In genomic region chr5:838431-838851, GRCh38 we compare ENCODE assay signal across 10 cellular contexts. TPM values are rescaled to one million over a fixed set of nuclear protein-coding genes. Genes with fewer than 3 reads are reported as not detected.
A peak's percentile ranks its signal among the peaks of the same experiment; 100 is the strongest.
DNase-seq lines count a peak whose midpoint lies in the region; ATAC-seq, FAIRE-seq and TF ChIP-seq lines count a peak whose summit lies in the region.
"Not testable (repeated sequence)": the region's sequence is repeated elsewhere in the genome, so short reads cannot be mapped to it uniquely, and the experiment has no call there.
"Had no signal": no experiment of that assay in that cellular context is flagged by ENCODE, and none has a peak within 500 bp of the region (broad histone marks: within the 10 kb centered on the region; RNA-seq: fewer than 3 reads in every experiment).

No MANE protein-coding gene starts in this region.

- DNase-seq in Ammon's horn (ENCODE audit: low spot score) (peak; percentile 45), WERI-Rb-1 (peak; percentile 51), cerebellar cortex (ENCODE audit: low spot score) (peak; percentile 88), Right ventricle myocardium inferior (ENCODE audit: missing footprints) (peak; percentile 74), kidney (peak; percentile 66), pancreas (peak in 4 of 6 donors; percentile 6 to 58 (median 26)), superior temporal gyrus (ENCODE audit: extremely low spot score) (peak; percentile 29)
- not testable (repeated sequence) for DNase-seq in HCT116 (ENCODE audit: low read depth, low spot score)

- not testable (repeated sequence) for H3K9me3 ChIP-seq in HCT116 (ENCODE audit: control insufficient read depth in 1 of 2, insufficient read depth in 1 of 2, low read depth in 1 of 2, low read length in 2 of 2); WERI-Rb-1 (ENCODE audit: severe bottlenecking); kidney (ENCODE audit: control insufficient read depth in 1 of 2, low read length in 2 of 2); pancreas

- TF ChIP-seq RAD21 in HCT116 (IDR thresholded peaks at IDR 0.05; ENCODE audit: low read depth), result not testable (repeated sequence)

- not testable (repeated sequence) for H3K9ac ChIP-seq in HCT116 (ENCODE audit: low read length); kidney (ENCODE audit: low read length in 2 of 2)

- H4K20me1 ChIP-seq in HCT116 (ENCODE audit: insufficient read depth), result not testable (repeated sequence)

- H3K79me2 ChIP-seq in HCT116 (ENCODE audit: insufficient read depth, low read length), result not testable (repeated sequence)

- H3K4me2 ChIP-seq in HCT116 (ENCODE audit: low read length), result not testable (repeated sequence)

- CTCF ChIA-PET in HCT116 (lab: Charles Lee), result not testable (repeated sequence)

- not testable (repeated sequence) for FAIRE-seq in kidney (lab: Jason Lieb, UNC); pancreas (lab: Jason Lieb, UNC)

- H3K36me3 ChIP-seq in HCT116 (ENCODE audit: control insufficient read depth in 1 of 2, insufficient read depth in 2 of 2, low read length in 2 of 2); WERI-Rb-1; kidney (ENCODE audit: control insufficient read depth in 1 of 2, insufficient read depth in 2 of 2, low read length in 2 of 2); pancreas: not testable (repeated sequence)

- ATAC-seq in HCT116 (peak; percentile 26), Right ventricle myocardium inferior (peak; percentile 80)
- not testable (repeated sequence) for ATAC-seq in pancreas

- H3K27me3 ChIP-seq in HCT116 (ENCODE audit: insufficient read depth, low read length); WERI-Rb-1 (ENCODE audit: insufficient read depth, low read depth, severe bottlenecking); pancreas: not testable (repeated sequence)

- TF ChIP-seq POLR2A in HCT116 (IDR thresholded peaks at IDR 0.05; ENCODE audit: borderline replicate concordance, extremely low read depth, insufficient read depth, insufficient read length), result not testable (repeated sequence)

- 83 to 87% methylated on average over 10 of the region's 10 CpGs for WGBS in pancreas, 2 donors

- not testable (repeated sequence) for BruUV-seq in HCT116 (replicated peaks; lab: Mats Ljungman, UMichigan)

- not testable (repeated sequence) for TF ChIP-seq CTCF in HCT116 (IDR thresholded peaks at IDR 0.05 in 2 of 3, conservative IDR thresholded peaks at IDR 0.05 in 1 of 3; ENCODE audit: borderline replicate concordance in 1 of 3, insufficient read depth in 1 of 3, low read depth in 2 of 3, low read length in 2 of 3); kidney (IDR thresholded peaks at IDR 0.05; ENCODE audit: borderline replicate concordance, extremely low read depth, insufficient read depth); pancreas (IDR thresholded peaks at IDR 0.05)
- TF ChIP-seq CTCF in WERI-Rb-1 (IDR thresholded peaks at IDR 0.05; ENCODE audit: low read depth, low read length), result peak; percentile 34

- intact Hi-C loops in HCT116 (cut with micrococcal nuclease); Right ventricle myocardium inferior (cut with DNase I); kidney (cut with DNase I); pancreas (cut with DNase I): not testable (repeated sequence)

- not testable (repeated sequence) for H3K9me2 ChIP-seq in HCT116 (ENCODE audit: insufficient read depth)

- not testable (repeated sequence) for H3K27ac ChIP-seq in HCT116 (ENCODE audit: low read depth, low read length); kidney (ENCODE audit: low read depth in 2 of 2, low read length in 2 of 2); pancreas
- H3K27ac ChIP-seq in WERI-Rb-1, result peak overlapping the region; percentile 37; the same call in 1 of the 2 replicates

- not testable (repeated sequence) for H3K4me3 ChIP-seq in HCT116 (replicated peaks in 1 of 2; ENCODE audit: low read depth in 1 of 2, low read length in 2 of 2); WERI-Rb-1 (ENCODE audit: low read depth, low read length); kidney (ENCODE audit: low read length in 2 of 2); pancreas

- RAD21 ChIA-PET in HCT116 (lab: Charles Lee; ENCODE audit: low non-redundant PET in 1 of 2, low total read pairs in 2 of 2, uncharacterized antibody in 2 of 2, unreplicated experiment in 2 of 2), result not testable (repeated sequence)

- H3K4me1 ChIP-seq in HCT116 (ENCODE audit: control insufficient read depth in 1 of 2, insufficient read depth in 2 of 2, low read length in 2 of 2); kidney (ENCODE audit: control insufficient read depth in 1 of 2, insufficient read depth in 1 of 2, low read depth in 1 of 2, low read length in 2 of 2); pancreas: not testable (repeated sequence)

- not testable (repeated sequence) for H2AFZ ChIP-seq in HCT116 (ENCODE audit: low read depth, low read length, poor library complexity, severe bottlenecking)

- POLR2A ChIA-PET in HCT116 (lab: Charles Lee), result not testable (repeated sequence)

RNA-seq across cellular contexts. Expression of gene ZDHHC11, which starts 12.3 kb away (rescaled TPM):
- total RNA-seq in HCT116 (2021; ENCODE audit: unreplicated experiment) (17.0 TPM), Right ventricle myocardium inferior (38.0 TPM), kidney (10.1 TPM), pancreas (10 to 100 TPM in 2 of 6 donors, 1 to 10 TPM in 4; 3.6 to 11.0 (median 7.8) TPM)
- 7.7 and 8.7 TPM in 2 replicates for polyA plus RNA-seq in HCT116 (2012)
- polyA plus RNA-seq in kidney (ENCODE audit: insufficient read depth, low read depth, low replicate concordance) (1.6 TPM), pancreas (10 to 100 TPM in 1 of 2 donors, 1 to 10 TPM in 1; 5.4 to 18.1 TPM)
- polyA plus RNA-seq: CD8-positive, alpha-beta memory T cell had no signal

RNA-seq across cellular contexts. Expression of gene ZDHHC11B, which starts 53.9 kb away (rescaled TPM):
- total RNA-seq in HCT116 (2021; ENCODE audit: unreplicated experiment) (3.8 TPM), Right ventricle myocardium inferior (14.7 TPM), kidney (5.4 TPM), pancreas (1 to 10 TPM; 2.8 to 7.5 (median 5.0) TPM)
- 2.3 and 3.2 TPM in 2 replicates for polyA plus RNA-seq in HCT116 (2012)
- polyA plus RNA-seq in kidney (ENCODE audit: insufficient read depth, low read depth, low replicate concordance) (4.4 TPM), pancreas (10 to 100 TPM in 1 of 2 donors, 1 to 10 TPM in 1; 6.6 to 19.9 TPM)
- total RNA-seq: renal cortical epithelial cell had no signal
- polyA plus RNA-seq: CD8-positive, alpha-beta memory T cell had no signal

RNA-seq across cellular contexts. Expression of gene BRD9, which starts 54.2 kb away (rescaled TPM):
- 54.6 TPM for total RNA-seq in HCT116 (2021; ENCODE audit: unreplicated experiment)
- polyA plus RNA-seq in HCT116 (2012), result 33.0 and 35.4 TPM in 2 replicates
- total RNA-seq in Right ventricle myocardium inferior, result 27.9 TPM
- total RNA-seq in kidney, result 38.0 TPM
- polyA plus RNA-seq in kidney (ENCODE audit: insufficient read depth, low read depth, low replicate concordance), result 17.5 TPM
- total RNA-seq in pancreas, result 10 to 100 TPM; 11.3 to 21.7 (median 16.8) TPM
- 10 to 100 TPM; 29.1 to 38.5 TPM for polyA plus RNA-seq in pancreas

RNA-seq across cellular contexts. Expression of gene TRIP13, which starts 54.2 kb away (rescaled TPM):
- 45.0 TPM for total RNA-seq in HCT116 (2021; ENCODE audit: unreplicated experiment)
- 18.0 and 29.3 TPM in 2 replicates for polyA plus RNA-seq in HCT116 (2012)
- 0.38 TPM for total RNA-seq in Right ventricle myocardium inferior
- 1.6 TPM for total RNA-seq in kidney
- polyA plus RNA-seq in kidney (ENCODE audit: insufficient read depth, low read depth, low replicate concordance), result 0.86 TPM
- total RNA-seq in pancreas, result 1 to 10 TPM in 1 of 6 donors, under 1 TPM in 4, not detected in 1; 0.31 to 1.2 (median 0.81) TPM
- polyA plus RNA-seq in pancreas, result under 1 TPM; 0.38 to 0.45 TPM
